Comparison of ENCODE assay signal across 27 cellular contexts in the genomic region with DNA sequence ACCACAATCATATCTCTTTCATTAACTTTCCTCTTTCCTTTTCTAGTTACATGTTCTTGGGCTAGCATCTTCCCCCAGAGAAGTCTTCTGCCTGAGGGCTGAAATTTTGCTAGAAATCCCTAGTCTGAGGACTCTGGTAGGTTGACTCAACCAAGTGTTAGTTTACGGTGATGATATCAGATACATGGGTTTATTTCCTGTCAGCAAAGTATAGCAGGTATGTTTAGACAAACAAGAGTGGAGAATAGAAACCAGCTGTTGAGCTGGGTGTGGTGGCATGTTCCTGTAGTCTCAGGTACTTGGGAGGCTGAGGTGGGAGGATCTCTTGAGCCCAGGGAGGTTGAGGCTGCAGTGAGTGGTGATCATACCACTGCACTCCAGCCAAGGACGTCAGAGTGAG.
"Had no signal": no experiment of that assay in that cellular context is flagged by ENCODE, and none has a peak within 500 bp of the region (broad histone marks: within the 10 kb centered on the region; RNA-seq: fewer than 3 reads in every experiment).

No MANE protein-coding gene starts in this region.

- ATAC-seq: activated CD4-positive, CD25-positive, alpha-beta regulatory T cell treated with anti-CD3 and anti-CD28 coated beads, Interleukin-2, amount 50 U/mL, for 24 hours; activated T-cell treated with anti-CD3 and anti-CD28 coated beads, Interleukin-2, amount 50 U/mL, for 72 hours; gastrocnemius medialis; left ventricle myocardium superior; right lobe of liver; T-helper 17 cell had no signal

- DNase-seq: activated CD4-positive, alpha-beta memory T cell treated with anti-CD3 and anti-CD28 coated beads for 36 hours; activated CD4-positive, alpha-beta T cell treated with anti-CD3 and anti-CD28 coated beads for 48 hours; activated gamma-delta T cell; activated naive CD4-positive, alpha-beta T cell treated with anti-CD3 and anti-CD28 coated beads, Interleukin-2, amount 10 ng/mL, durations not matched to agents 7 days and 5 days; activated naive CD8-positive, alpha-beta T cell treated with anti-CD3 and anti-CD28 coated beads, Interleukin-2, amount 10 ng/mL, durations not matched to agents 7 days and 5 days; activated T-cell treated with anti-CD3 and anti-CD28 coated beads for 4 hours; activated T-cell treated with anti-CD3 and anti-CD28 coated beads, Interleukin-2, amount 50 U/mL, for 72 hours; cortex of kidney; gastrocnemius medialis; glutamatergic neuron; left ventricle myocardium superior; naive B cell; nephron progenitor cell; right lobe of liver; stimulated activated CD4-positive, alpha-beta T cell treated with anti-CD3 and anti-CD28 coated beads, Interleukin-2, amount 100 ng/mL, for 48 hours; stimulated activated naive CD4-positive, alpha-beta T cell treated with Interleukin-2 at 50 U/mL for 16 hours; SW 1271; T-helper 17 cell; T1000; trophoblast cell; WERI-Rb-1 had no signal

- H3K27ac ChIP-seq: ascending aorta, epithelial cell of prostate, gastrocnemius medialis, neutrophil, right lobe of liver, testis, vagina, WERI-Rb-1 had no signal

- H3K4me3 ChIP-seq: ascending aorta, gastrocnemius medialis, right lobe of liver, testis, vagina had no signal
